Comparison of ENCODE assay signal across 25 cellular contexts in genomic region chr4:8696369-8697127, GRCh38.
"Had no signal": no experiment of that assay in that cellular context is flagged by ENCODE, and none has a peak within 500 bp of the region (broad histone marks: within the 10 kb centered on the region; RNA-seq: fewer than 3 reads in every experiment).

No MANE protein-coding gene starts in this region.

- H3K4me3 Mint-ChIP-seq: activated CD4-positive, alpha-beta memory T cell treated with anti-CD3 and anti-CD28 coated beads for 36 hours; activated CD4-positive, alpha-beta T cell treated with anti-CD3 and anti-CD28 coated beads, Interleukin-2, amount 10 ng/mL, durations not matched to agents 24 days and 14 days; activated naive CD8-positive, alpha-beta T cell treated with anti-CD3 and anti-CD28 coated beads, Interleukin-2, amount 10 ng/mL, durations not matched to agents 7 days and 5 days; activated T-cell treated with anti-CD3 and anti-CD28 coated beads, Interleukin-2, amount 50 U/mL, for 4 hours; mesothelial cell of epicardium; nephron progenitor cell; stimulated activated effector memory CD8-positive, alpha-beta T cell treated with anti-CD3 and anti-CD28 coated beads, Interleukin-12 subunit alpha, Interleukin-12 subunit beta, amount 100 ng/mL, for 72 hours; stimulated activated naive CD8-positive, alpha-beta T cell treated with anti-CD3 and anti-CD28 coated beads, Interleukin-15, Interleukin-2, amounts not matched to agents 100 ng/mL and 50 ng/mL, for 24 hours had no signal

- H3K4me1 Mint-ChIP-seq: activated CD4-positive, alpha-beta T cell treated with anti-CD3 and anti-CD28 coated beads, Interleukin-2, amount 10 ng/mL, durations not matched to agents 24 days and 14 days; activated naive CD8-positive, alpha-beta T cell treated with anti-CD3 and anti-CD28 coated beads, Interleukin-2, amount 10 ng/mL, durations not matched to agents 7 days and 5 days; mesothelial cell of epicardium; naive B cell; stimulated activated effector memory CD8-positive, alpha-beta T cell treated with anti-CD3 and anti-CD28 coated beads, Interleukin-12 subunit alpha, Interleukin-12 subunit beta, amount 100 ng/mL, for 72 hours had no signal

- H3K4me3 ChIP-seq: skin epidermis, upper lobe of left lung had no signal

- H3K27ac ChIP-seq: brain microvascular endothelial cell, parathyroid adenoma, skin epidermis, upper lobe of left lung had no signal

- H3K27me3 Mint-ChIP-seq: activated CD4-positive, alpha-beta T cell treated with anti-CD3 and anti-CD28 coated beads, Interleukin-2, amount 10 ng/mL, durations not matched to agents 24 days and 14 days; activated naive CD8-positive, alpha-beta T cell treated with anti-CD3 and anti-CD28 coated beads, Interleukin-2, amount 10 ng/mL, durations not matched to agents 7 days and 5 days; stimulated activated naive CD8-positive, alpha-beta T cell treated with anti-CD3 and anti-CD28 coated beads, Interleukin-15, Interleukin-2, amounts not matched to agents 100 ng/mL and 50 ng/mL, for 24 hours had no signal

- H3K27ac Mint-ChIP-seq: activated CD4-positive, alpha-beta memory T cell treated with anti-CD3 and anti-CD28 coated beads for 36 hours; activated CD4-positive, alpha-beta T cell treated with anti-CD3 and anti-CD28 coated beads, Interleukin-2, amount 10 ng/mL, durations not matched to agents 24 days and 14 days; activated naive CD8-positive, alpha-beta T cell treated with anti-CD3 and anti-CD28 coated beads, Interleukin-2, amount 10 ng/mL, durations not matched to agents 7 days and 5 days; activated T-helper 2 cell treated with anti-CD3 and anti-CD28 coated beads, Interferon-gamma antibody, Interleukin-2, Interleukin-4, amounts not matched to agents 10 μg/mL and 5 μg/mL and 100 μg/mL, durations not matched to agents 14 hours and 24 hours and 36 hours; mesothelial cell of epicardium; naive B cell; nephron progenitor cell; stimulated activated effector memory CD8-positive, alpha-beta T cell treated with anti-CD3 and anti-CD28 coated beads, Interleukin-12 subunit alpha, Interleukin-12 subunit beta, amount 100 ng/mL, for 72 hours; stimulated activated naive CD8-positive, alpha-beta T cell treated with anti-CD3 and anti-CD28 coated beads, Interleukin-15, Interleukin-2, amounts not matched to agents 100 ng/mL and 50 ng/mL, for 24 hours had no signal

- DNase-seq: activated CD4-positive, alpha-beta memory T cell treated with anti-CD3 and anti-CD28 coated beads for 36 hours; activated CD4-positive, alpha-beta T cell treated with anti-CD3 and anti-CD28 coated beads, Interleukin-2, amount 10 ng/mL, durations not matched to agents 24 days and 14 days; activated CD4-positive, CD25-positive, alpha-beta regulatory T cell treated with anti-CD3 and anti-CD28 coated beads, Interleukin-2, amount 50 U/mL, for 72 hours; activated naive CD4-positive, alpha-beta T cell treated with Interleukin-2 at 50 U/mL for 16 hours; activated naive CD8-positive, alpha-beta T cell treated with anti-CD3 and anti-CD28 coated beads, Interleukin-2, amount 10 ng/mL, durations not matched to agents 7 days and 5 days; activated T-cell treated with anti-CD3 and anti-CD28 coated beads, Interleukin-2, amount 50 U/mL, for 4 hours; brain microvascular endothelial cell; caudate nucleus; effector memory CD4-positive, alpha-beta T cell; left cardiac atrium; left ventricle myocardium superior; mammary epithelial cell; naive B cell; nephron progenitor cell; right cardiac atrium; stimulated activated CD4-positive, alpha-beta T cell treated with anti-CD3 and anti-CD28 coated beads, Interleukin-4, amount 100 ng/mL, for 24 hours; substantia nigra; T-helper 2 cell had no signal

- ATAC-seq: activated T-cell treated with anti-CD3 and anti-CD28 coated beads, Interleukin-2, amount 50 U/mL, for 4 hours; left cardiac atrium; left ventricle myocardium superior; right cardiac atrium; stimulated activated effector memory CD8-positive, alpha-beta T cell treated with anti-CD3 and anti-CD28 coated beads, Interleukin-12 subunit alpha, Interleukin-12 subunit beta, amount 100 ng/mL, for 72 hours had no signal

- H3K79me2 ChIP-seq: parathyroid adenoma had no signal

- H3K27me3 ChIP-seq: upper lobe of left lung had no signal

- H2AFZ ChIP-seq: parathyroid adenoma had no signal

- H3K9me3 Mint-ChIP-seq: activated CD4-positive, alpha-beta memory T cell treated with anti-CD3 and anti-CD28 coated beads for 36 hours; activated CD4-positive, alpha-beta T cell treated with anti-CD3 and anti-CD28 coated beads, Interleukin-2, amount 10 ng/mL, durations not matched to agents 24 days and 14 days; activated naive CD8-positive, alpha-beta T cell treated with anti-CD3 and anti-CD28 coated beads, Interleukin-2, amount 10 ng/mL, durations not matched to agents 7 days and 5 days; activated T-helper 2 cell treated with anti-CD3 and anti-CD28 coated beads, Interferon-gamma antibody, Interleukin-2, Interleukin-4, amounts not matched to agents 10 μg/mL and 5 μg/mL and 100 μg/mL, durations not matched to agents 14 hours and 24 hours and 36 hours; stimulated activated effector memory CD8-positive, alpha-beta T cell treated with anti-CD3 and anti-CD28 coated beads, Interleukin-12 subunit alpha, Interleukin-12 subunit beta, amount 100 ng/mL, for 72 hours had no signal

- H3K9ac ChIP-seq: parathyroid adenoma had no signal

- H3K4me1 ChIP-seq: parathyroid adenoma, upper lobe of left lung had no signal

- H3K9me3 ChIP-seq: upper lobe of left lung had no signal

- H3K36me3 Mint-ChIP-seq: activated CD4-positive, alpha-beta memory T cell treated with anti-CD3 and anti-CD28 coated beads for 36 hours; activated naive CD8-positive, alpha-beta T cell treated with anti-CD3 and anti-CD28 coated beads, Interleukin-2, amount 10 ng/mL, durations not matched to agents 7 days and 5 days; mesothelial cell of epicardium; naive B cell; stimulated activated effector memory CD8-positive, alpha-beta T cell treated with anti-CD3 and anti-CD28 coated beads, Interleukin-12 subunit alpha, Interleukin-12 subunit beta, amount 100 ng/mL, for 72 hours had no signal

- H3K36me3 ChIP-seq: brain microvascular endothelial cell, upper lobe of left lung had no signal
